27 cellular contexts compared by ENCODE assay signal in the genomic region with DNA sequence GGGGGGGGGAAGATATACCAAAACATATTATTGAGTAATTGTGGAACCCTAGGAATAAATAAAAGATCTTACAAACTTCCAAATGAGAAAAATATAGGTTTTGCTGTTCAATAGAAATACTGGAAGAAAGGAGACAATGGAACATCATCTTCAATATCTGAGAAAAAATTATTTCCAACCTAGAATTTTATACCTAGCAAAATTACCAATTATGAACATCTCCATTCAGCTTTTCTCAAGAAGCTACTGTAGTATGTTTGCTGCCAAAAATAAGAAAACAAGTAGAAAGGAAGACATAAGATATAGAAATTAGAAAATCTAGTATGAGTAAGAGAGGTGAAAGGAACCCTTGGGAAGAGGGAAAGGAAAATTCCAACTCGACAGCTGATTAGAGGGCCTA.
"Had no signal": no experiment of that assay in that cellular context is flagged by ENCODE, and none has a peak within 500 bp of the region (broad histone marks: within the 10 kb centered on the region; RNA-seq: fewer than 3 reads in every experiment).

No MANE protein-coding gene starts in this region.

- H3K36me3 ChIP-seq: stomach, suprapubic skin, thoracic aorta, thyroid gland, transverse colon, upper lobe of left lung, upper lobe of right lung, uterus, vagina had no signal

- FAIRE-seq: urothelium cell line had no signal

- H3K4me1 ChIP-seq: stomach, suprapubic skin, testis, thyroid gland, tibial artery, tibial nerve, transverse colon, upper lobe of left lung, upper lobe of right lung, uterus, vagina had no signal

- H3K9me3 ChIP-seq: testis, thyroid gland had no signal

- ATAC-seq: stimulated activated effector memory CD8-positive, alpha-beta T cell treated with anti-CD3 and anti-CD28 coated beads, Interleukin-12 subunit alpha, Interleukin-12 subunit beta, amount 100 ng/mL, for 72 hours; stimulated activated memory B cell treated with anti-CD40 and anti-IgM and Interleukin-4, amounts not matched to agents 10 μg/mL and 1 μg/mL and 100 μg/mL, for 72 hours; stimulated activated naive B cell treated with anti-CD40 and anti-IgM and Interleukin-4, amounts not matched to agents 10 μg/mL and 1 μg/mL and 100 μg/mL, for 72 hours; stimulated activated naive CD8-positive, alpha-beta T cell treated with anti-CD3 and anti-CD28 coated beads, Interleukin-15, amount 100 ng/mL, for 72 hours; stimulated activated naive CD8-positive, alpha-beta T cell treated with anti-CD3 and anti-CD28 coated beads, Interleukin-15, Interleukin-2, amounts not matched to agents 100 U/mL and 50 U/mL, for 24 hours; upper lobe of right lung had no signal

- H3K27ac ChIP-seq: stomach, suprapubic skin, testis, thoracic aorta, thyroid gland, tibial artery, tibial nerve, transverse colon, upper lobe of left lung, upper lobe of right lung, uterus, vagina had no signal

- DNase-seq: stimulated activated CD4-positive, alpha-beta T cell treated with anti-CD3 and anti-CD28 coated beads, Interleukin-2, amount 100 ng/mL, for 48 hours; stimulated activated CD4-positive, alpha-beta T cell treated with anti-CD3 and anti-CD28 coated beads, Interleukin-4, amount 100 ng/mL, for 1 hour; stimulated activated CD4-positive, alpha-beta T cell treated with anti-CD3 and anti-CD28 coated beads, Interleukin-4, amount 100 ng/mL, for 24 hours; stimulated activated CD4-positive, alpha-beta T cell treated with anti-CD3 and anti-CD28 coated beads, Interleukin-4, amount 100 ng/mL, for 4 hours; stimulated activated CD8-positive, alpha-beta memory T cell treated with anti-CD3 and anti-CD28 coated beads, Interleukin-4, amount 100 ng/mL, for 48 hours; stimulated activated naive B cell treated with anti-CD40 and anti-IgM and Interleukin-4, amounts not matched to agents 10 μg/mL and 1 μg/mL and 100 μg/mL, for 72 hours; stimulated activated naive CD4-positive, alpha-beta T cell; stimulated activated naive CD4-positive, alpha-beta T cell treated with Interleukin-2 at 50 U/mL for 16 hours; stimulated activated naive CD8-positive, alpha-beta T cell treated with anti-CD3 and anti-CD28 coated beads, Interleukin-15, amount 100 ng/mL, for 72 hours; stimulated activated naive CD8-positive, alpha-beta T cell treated with anti-CD3 and anti-CD28 coated beads, Interleukin-15, Interleukin-2, amounts not matched to agents 100 U/mL and 50 U/mL, for 24 hours; stomach; substantia nigra; testis; thyroid gland; tibial artery; transverse colon; trophoblast cell; upper lobe of left lung; upper lobe of right lung; uterus had no signal

- H3K4me3 ChIP-seq: stomach, suprapubic skin, testis, thoracic aorta, thyroid gland, tibial artery, tibial nerve, transverse colon, upper lobe of left lung, upper lobe of right lung, uterus, vagina had no signal

- H3K27me3 ChIP-seq: stomach, suprapubic skin, testis, thyroid gland, tibial artery, tibial nerve, transverse colon, upper lobe of left lung, upper lobe of right lung, uterus, vagina had no signal
